ENCODE assay signal across 7 cellular contexts in genomic region chr1:201530741-201531521, GRCh38. TPM values are rescaled to one million over a fixed set of nuclear protein-coding genes. Genes with fewer than 3 reads are reported as not detected.
DNase-seq lines count a peak whose midpoint lies in the region; ATAC-seq and TF ChIP-seq lines count a peak whose summit lies in the region.

No MANE protein-coding gene starts in this region.

- ATAC-seq in GM21360 (IDR thresholded peaks at IDR 0.05; ENCODE audit: unreplicated experiment): no peak

- H3K36me3 ChIP-seq in SU-DHL-6 (ENCODE audit: low read length) (no peaks in the 10 kb centered on the region), stomach (no peaks in the 10 kb centered on the region)

- no peak overlapping the region for H3K9ac ChIP-seq in SU-DHL-6 (ENCODE audit: low read length)

- peaks cover 1 to 22% (median 14%) of the 10 kb centered on the region in 4 donors for H3K4me1 ChIP-seq in stomach

- peak; percentile 64 for DNase-seq in NCI-H128 (lab: John Stamatoyannopoulos, UW; ENCODE audit: unreplicated experiment)
- peak; percentile 87 for DNase-seq in ecto neural progenitor cell (ENCODE audit: low spot score)
- DNase-seq in medulla oblongata (ENCODE audit: extremely low spot score): peak; percentile 92
- peak; percentile 67 for DNase-seq in stomach

- no peak overlapping the region for H3K4me2 ChIP-seq in SU-DHL-6 (ENCODE audit: low read depth, low read length, poor library complexity, severe bottlenecking)

- no peaks in the 10 kb centered on the region for H3K9me2 ChIP-seq in SU-DHL-6 (replicated peaks; ENCODE audit: insufficient read depth, low read length)

- no peaks in the 10 kb centered on the region for H3F3A ChIP-seq in SU-DHL-6 (ENCODE audit: insufficient read depth)

- H3K27me3 ChIP-seq in SU-DHL-6 (ENCODE audit: low read length) (no peaks in the 10 kb centered on the region), stomach (peaks cover 0 to 2% (median 0%) of the 10 kb centered on the region in 3 donors)

- no peaks in the 10 kb centered on the region for H3K79me2 ChIP-seq in SU-DHL-6 (ENCODE audit: insufficient read depth, low read length)

- H2AFZ ChIP-seq in SU-DHL-6 (ENCODE audit: low read depth, low read length, severe bottlenecking): no peak overlapping the region

- TF ChIP-seq POLR2A in stomach (IDR thresholded peaks at IDR 0.05): no peak

- no peak overlapping the region for H3K4me3 ChIP-seq in SU-DHL-6 (ENCODE audit: insufficient read depth, low read length, poor library complexity, severe bottlenecking)
- no peak overlapping the region for H3K4me3 ChIP-seq in stomach

- H4K20me1 ChIP-seq in SU-DHL-6 (ENCODE audit: low read depth, low read length): no peaks in the 10 kb centered on the region

- no peak for TF ChIP-seq EP300 in stomach (IDR thresholded peaks at IDR 0.05)

- WGBS in stomach, 5 donors: 51 to 69% (median 62%) methylated on average over 21 to 25 of the region's 25 CpGs

- TF ChIP-seq CTCF in GM12873 (IDR thresholded peaks at IDR 0.05; ENCODE audit: insufficient read depth, low read depth, low read length, missing control alignments) (peak; percentile 75), SU-DHL-6 (IDR thresholded peaks at IDR 0.05; ENCODE audit: insufficient read depth, low read length, poor library complexity, severe bottlenecking) (peak; percentile 45), stomach (IDR thresholded peaks at IDR 0.05) (peak in 5 of 7 experiments; percentile 43 to 66 (median 59))

- intact Hi-C loops in stomach (cut with DNase I; ENCODE audit: low total_unique reads): no loop called here

- H3K9me3 ChIP-seq in SU-DHL-6 (ENCODE audit: insufficient read depth, low read length): no peaks in the 10 kb centered on the region
- no peaks in the 10 kb centered on the region for H3K9me3 ChIP-seq in stomach

- H3K27ac ChIP-seq in SU-DHL-6 (ENCODE audit: low read depth, low read length) (no peak overlapping the region), stomach (peak overlapping the region in 3 of 5 donors; percentile 11 to 54 (median 41))

RNA-seq across cellular contexts. Expression of gene NAV1, which starts 8.0 kb away (rescaled TPM):
- total RNA-seq in stomach: 10 to 100 TPM in 4 of 5 donors, 1 to 10 TPM in 1; 8.2 to 33.0 (median 17.3) TPM
- polyA plus RNA-seq in stomach: 1 to 10 TPM; 3.0 to 4.7 (median 4.7) TPM

RNA-seq across cellular contexts. Expression of gene CSRP1, which starts 24.0 kb away (rescaled TPM):
- 1,000 to 10,000 TPM in 2 of 5 donors, 100 to 1,000 TPM in 3; 304 to 2,162 (median 853) TPM for total RNA-seq in stomach
- polyA plus RNA-seq in stomach: 100 to 1,000 TPM; 220 to 641 (median 274) TPM
